In the genomic region with DNA sequence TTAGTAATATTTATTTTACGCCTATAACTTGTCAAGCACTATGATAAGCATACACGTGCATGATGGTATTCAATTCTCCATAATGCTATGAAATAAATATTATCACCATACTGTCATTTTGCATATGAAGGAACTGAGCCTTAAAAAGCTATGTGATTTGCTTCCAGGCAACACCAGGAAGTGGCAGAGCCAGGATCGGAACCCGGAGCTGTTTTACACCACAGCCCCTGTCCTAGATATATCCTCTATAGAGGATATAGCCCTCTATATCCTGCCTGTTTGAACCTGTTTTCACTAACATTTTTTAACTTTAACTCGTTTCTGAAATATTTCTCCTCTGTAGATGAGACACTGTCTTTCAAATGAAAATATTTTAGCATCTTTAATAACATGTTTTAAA, we compare ENCODE assay signal across 23 cellular contexts.
"Had no signal": no experiment of that assay in that cellular context is flagged by ENCODE, and none has a peak within 500 bp of the region (broad histone marks: within the 10 kb centered on the region; RNA-seq: fewer than 3 reads in every experiment).

No MANE protein-coding gene starts in this region.

- H3K9me3 ChIP-seq: esophagus squamous epithelium, gastrocnemius medialis, heart right ventricle, left lung, lower lobe of right lung had no signal

- DNase-seq: cortex of kidney; effector CD8-positive, alpha-beta T cell; effector memory CD8-positive, alpha-beta T cell; endodermal cell; esophagus squamous epithelium; foreskin fibroblast; foreskin melanocyte; gastrocnemius medialis; glutamatergic neuron; head of caudate nucleus; heart right ventricle; hippocampal formation; immature natural killer cell; islet precursor cell; kidney; kidney glomerular epithelial cell; left lung; left ventricle myocardium superior; lower lobe of right lung; mesenchymal stem cell; naive B cell had no signal

- H3K27me3 ChIP-seq: esophagus squamous epithelium, gastrocnemius medialis, heart right ventricle, left lung had no signal

- H3K36me3 ChIP-seq: esophagus squamous epithelium, gastrocnemius medialis, heart right ventricle, left lung, lower lobe of right lung had no signal

- H3K4me1 ChIP-seq: esophagus squamous epithelium, gastrocnemius medialis, heart right ventricle, left lung, lower lobe of right lung had no signal

- H3K27ac ChIP-seq: epithelial cell of prostate, esophagus squamous epithelium, gastrocnemius medialis, heart right ventricle, left lung, lower lobe of right lung had no signal

- H3K4me3 ChIP-seq: esophagus squamous epithelium, gastrocnemius medialis, heart right ventricle, left lung, lower lobe of right lung had no signal

- ATAC-seq: effector memory CD8-positive, alpha-beta T cell; esophagus mucosa; gastrocnemius medialis; heart right ventricle; left lung; left ventricle myocardium superior; lower lobe of right lung had no signal
